Comparison of ENCODE assay signal across 9 cellular contexts in genomic region chr17:8176998-8177731, GRCh38. TPM values are rescaled to one million over a fixed set of nuclear protein-coding genes. Genes with fewer than 3 reads are reported as not detected.
A peak's percentile ranks its signal among the peaks of the same experiment; 100 is the strongest.
DNase-seq lines count a peak whose midpoint lies in the region; ATAC-seq and TF ChIP-seq lines count a peak whose summit lies in the region.
"Had no signal": no experiment of that assay in that cellular context is flagged by ENCODE, and none has a peak within 500 bp of the region (broad histone marks: within the 10 kb centered on the region; RNA-seq: fewer than 3 reads in every experiment).

No MANE protein-coding gene starts in this region.

- H3K27me3 ChIP-seq in HAP-1 (ENCODE audit: low read depth) = no peaks in the 10 kb centered on the region
- H3K27me3 ChIP-seq in right atrium auricular region = no peaks in the 10 kb centered on the region
- H3K27me3 ChIP-seq in skeletal muscle tissue (ENCODE audit: control insufficient read depth in 3 of 3, insufficient read depth in 3 of 3, low read length in 3 of 3) = no peaks in the 10 kb centered on the region
- H3K27me3 ChIP-seq: pancreas had no signal

- peak overlapping the region; percentile 90 for H3K4me3 Mint-ChIP-seq in activated B cell treated with CpG ODN at 0.5 μM for 24 hours

- TF ChIP-seq CTCF in activated B cell treated with CpG ODN at 0.5 μM for 24 hours (IDR thresholded peaks at IDR 0.05) (no peak), right atrium auricular region (IDR thresholded peaks at IDR 0.05) (no peak), GM10248 (IDR thresholded peaks at IDR 0.05; ENCODE audit: control extremely low read depth, extremely low read depth, low read depth, missing control alignments) (no peak)

- H3K27ac Mint-ChIP-seq in activated B cell treated with CpG ODN at 0.5 μM for 24 hours = peak overlapping the region; percentile 89

- H3K36me3 ChIP-seq in HAP-1 (replicated peaks) = no peaks in the 10 kb centered on the region
- H3K36me3 ChIP-seq in right atrium auricular region = no peaks in the 10 kb centered on the region
- no peaks in the 10 kb centered on the region for H3K36me3 ChIP-seq in skeletal muscle tissue (ENCODE audit: control insufficient read depth in 3 of 3, insufficient read depth in 3 of 3, low read length in 3 of 3)
- H3K36me3 ChIP-seq: pancreas had no signal

- intact Hi-C loops in activated B cell treated with CpG ODN at 0.5 μM for 24 hours (cut with micrococcal nuclease) = loop anchor here (1.0 kb wide), 1 partner anchor 123 kb away; no protein-coding TSS in a partner anchor

- in situ Hi-C loops in HAP-1 (cut with MboI; ENCODE audit: low sequenced_read_pairs) = no loop called here

- H3K9me3 ChIP-seq in HAP-1 (no peaks in the 10 kb centered on the region), right atrium auricular region (no peaks in the 10 kb centered on the region), skeletal muscle tissue (ENCODE audit: control insufficient read depth in 3 of 3, low read length in 3 of 3) (no peaks in the 10 kb centered on the region)
- H3K9me3 ChIP-seq: pancreas had no signal

- H3K9me3 Mint-ChIP-seq in activated B cell treated with CpG ODN at 0.5 μM for 24 hours = no peaks in the 10 kb centered on the region

- H3K36me3 Mint-ChIP-seq in activated B cell treated with CpG ODN at 0.5 μM for 24 hours (ENCODE audit: low read depth) = peaks cover 4% of the 10 kb centered on the region

- H3K4me1 ChIP-seq in HAP-1 (peaks cover 21% of the 10 kb centered on the region), right atrium auricular region (peaks cover 0 to 34% of the 10 kb centered on the region in 2 donors), skeletal muscle tissue (ENCODE audit: control insufficient read depth in 3 of 3, insufficient read depth in 3 of 3, low read length in 3 of 3) (peaks cover 20 to 28% (median 28%) of the 10 kb centered on the region in 3 donors)

- H3K4me3 ChIP-seq in HAP-1 (peak overlapping the region; percentile 40), right atrium auricular region (peak overlapping the region; percentile 49 to 67), skeletal muscle tissue (ENCODE audit: low read length in 3 of 3) (peak overlapping the region; percentile 64 to 82 (median 79))

- no peak for ATAC-seq in activated B cell treated with CpG ODN at 0.5 μM for 24 hours (ENCODE audit: low read depth)
- ATAC-seq in GM18868 (IDR thresholded peaks at IDR 0.05; ENCODE audit: unreplicated experiment) = no peak
- ATAC-seq in GM19463 (IDR thresholded peaks at IDR 0.05; ENCODE audit: unreplicated experiment) = no peak

- H3K27me3 Mint-ChIP-seq in activated B cell treated with CpG ODN at 0.5 μM for 24 hours = no peaks in the 10 kb centered on the region

- peak overlapping the region in 2 of 3 donors; percentile 70 to 84 for H3K9ac ChIP-seq in skeletal muscle tissue (ENCODE audit: low read depth in 1 of 3, low read length in 3 of 3)

- CTCF ChIA-PET in activated B cell treated with CpG ODN at 0.5 μM for 24 hours (lab: Charles Lee) (interaction anchor here (2.4 kb wide), 1 partner anchor 9 kb away, joined by 8 read pairs; no protein-coding TSS in a partner anchor), GM10248 (lab: Yijun Ruan, JAX) (interaction anchor here (1.5 to 3.6 kb wide), 5 partner anchors 9 to 40 kb away, joined by 4 to 11 read pairs (median 7); no protein-coding TSS in a partner anchor)

- DNase-seq in HAP-1 (ENCODE audit: low spot score in 2 of 2) (no peak), activated B cell treated with CpG ODN at 0.5 μM for 24 hours (no peak), right atrium auricular region (ENCODE audit: low spot score) (no peak), GM10248 (ENCODE audit: extremely low spot score) (no peak), NOMO-1 treated with dmso at 0.1 percent for 144 hours (lab: John Stamatoyannopoulos, UW; ENCODE audit: unreplicated experiment) (no peak)

- peaks cover 48% of the 10 kb centered on the region for H3K4me1 Mint-ChIP-seq in activated B cell treated with CpG ODN at 0.5 μM for 24 hours

- POLR2A ChIA-PET in activated B cell treated with CpG ODN at 0.5 μM for 24 hours (lab: Charles Lee) (interaction anchor here (0.6 to 9.2 kb wide), 12 partner anchors 9 to 562 kb away, joined by 3 to 365 read pairs (median 5); partner anchors contain the start of genes BORCS6 and CTC1), GM10248 (lab: Yijun Ruan, JAX) (interaction anchor here (0.6 to 0.9 kb wide), 2 partner anchors 20 kb away, joined by 3 to 7 read pairs; no protein-coding TSS in a partner anchor)

- peak overlapping the region; percentile 74 for H3K27ac ChIP-seq in right atrium auricular region
- no peak overlapping the region for H3K27ac ChIP-seq in skeletal muscle tissue (ENCODE audit: low read depth, low read length)

RNA-seq across cellular contexts. Expression of gene TMEM107, which starts 1.0 kb away (rescaled TPM):
- total RNA-seq in activated B cell treated with CpG ODN at 0.5 μM for 24 hours (17.3 and 20.9 TPM in 2 replicates), right atrium auricular region (10 to 100 TPM in 1 of 2 donors, 1 to 10 TPM in 1; 7.3 to 11.0 TPM), skeletal muscle tissue (25.1 TPM)

RNA-seq across cellular contexts. Expression of gene BORCS6, which starts 12.8 kb away (rescaled TPM):
- total RNA-seq in activated B cell treated with CpG ODN at 0.5 μM for 24 hours (12.3 and 12.8 TPM in 2 replicates), right atrium auricular region (10 to 100 TPM; 10.2 to 10.8 TPM), skeletal muscle tissue (4.7 TPM)

RNA-seq across cellular contexts. Expression of gene VAMP2, which starts 14.4 kb away (rescaled TPM):
- total RNA-seq in activated B cell treated with CpG ODN at 0.5 μM for 24 hours (82.0 and 97.7 TPM in 2 replicates), right atrium auricular region (10 to 100 TPM; 27.4 to 39.7 TPM), skeletal muscle tissue (8.4 TPM)

RNA-seq across cellular contexts. Expression of gene PER1, which starts 25.0 kb away (rescaled TPM):
- 40.7 and 45.0 TPM in 2 replicates for total RNA-seq in activated B cell treated with CpG ODN at 0.5 μM for 24 hours
- total RNA-seq in right atrium auricular region = 10 to 100 TPM; 59.4 to 75.0 TPM
- 37.1 TPM for total RNA-seq in skeletal muscle tissue

RNA-seq across cellular contexts. Expression of gene AURKB, which starts 33.2 kb away (rescaled TPM):
- total RNA-seq in activated B cell treated with CpG ODN at 0.5 μM for 24 hours (1.7 and 3.0 TPM in 2 replicates), right atrium auricular region (1 to 10 TPM in 1 of 2 donors, not detected in 1; 1.8 TPM), skeletal muscle tissue (5.7 TPM)
